ENCODE assay signal across 7 cellular contexts in genomic region chr4:188977232-188977631, GRCh38.
DNase-seq lines count a peak whose midpoint lies in the region; TF ChIP-seq lines count a peak whose summit lies in the region.
"Not testable (repeated sequence)": the region's sequence is repeated elsewhere in the genome, so short reads cannot be mapped to it uniquely, and the experiment has no call there.

No MANE protein-coding gene starts in this region.

- not testable (repeated sequence) for H3K27me3 Mint-ChIP-seq in endodermal cell (ENCODE audit: insufficient read depth); nephron (ENCODE audit: low read depth)

- H3K79me2 ChIP-seq in MM.1S (ENCODE audit: low read length) = not testable (repeated sequence)

- POLR2A ChIA-PET in HEK293 (lab: Yijun Ruan, JAX) = not testable (repeated sequence)

- peaks cover 38% of the 10 kb centered on the region for H3F3A ChIP-seq in MM.1S (ENCODE audit: insufficient read depth, low read length)

- H3K36me3 ChIP-seq in HEK293 (ENCODE audit: control insufficient read depth in 2 of 2, insufficient read depth in 1 of 2, low read length in 2 of 2); MM.1S (replicated peaks; ENCODE audit: insufficient read depth, low read length); endodermal cell (ENCODE audit: control insufficient read depth, insufficient read depth, low read length): not testable (repeated sequence)

- peak overlapping the region; percentile 2; the same call in 1 of the 2 replicates for H3K9ac ChIP-seq in MM.1S (ENCODE audit: low read length)
- not testable (repeated sequence) for H3K9ac ChIP-seq in endodermal cell (ENCODE audit: extremely low read depth, low read length, poor library complexity, severe bottlenecking)

- DNase-seq in MM.1S (peak; percentile 68), NCI-H2029 (lab: John Stamatoyannopoulos, UW) (peak; percentile 56), NCI-H345 (lab: John Stamatoyannopoulos, UW) (peak; percentile 62), RPMI8226 (peak; percentile 75), endodermal cell (peak; percentile 53)

- H2AFZ ChIP-seq in MM.1S (ENCODE audit: low read length) = peak overlapping the region; percentile 4; the same call in 1 of the 2 replicates

- peak overlapping the region; percentile 22 for H3K4me2 ChIP-seq in MM.1S (ENCODE audit: low read depth, low read length)

- 72 to 96% methylated on average over 3 to 6 of the region's 6 CpGs for WGBS in endodermal cell (ENCODE audit: insufficient coverage in 1 of 2, insufficient read length in 1 of 2), 2 experiments

- H3K4me1 Mint-ChIP-seq in endodermal cell = peaks cover 23% of the 10 kb centered on the region
- H3K4me1 Mint-ChIP-seq in nephron = peaks cover 25% of the 10 kb centered on the region

- peak overlapping the region; percentile 34; the same call in 1 of the 2 replicates for H3K27ac ChIP-seq in HEK293 (ENCODE audit: extremely low read depth, low read depth, low read length)
- peak overlapping the region; percentile 92 for H3K27ac ChIP-seq in MM.1S (ENCODE audit: low read length)
- not testable (repeated sequence) for H3K27ac ChIP-seq in endodermal cell (ENCODE audit: low read depth, low read length)

- H3K4me1 ChIP-seq in HEK293 (ENCODE audit: control insufficient read depth, insufficient read depth, low read length) = peaks cover 13% of the 10 kb centered on the region
- H3K4me1 ChIP-seq in MM.1S (ENCODE audit: low read length) = peaks cover 55% of the 10 kb centered on the region
- peaks cover 19% of the 10 kb centered on the region for H3K4me1 ChIP-seq in endodermal cell (ENCODE audit: control insufficient read depth, insufficient read depth, low read length)

- not testable (repeated sequence) for H3K4me3 Mint-ChIP-seq in endodermal cell, nephron

- H3K4me3 ChIP-seq in HEK293 (ENCODE audit: low read depth, low read length); endodermal cell (ENCODE audit: low read length): not testable (repeated sequence)
- H3K4me3 ChIP-seq in MM.1S (ENCODE audit: low read length) = 0 out of 2 replicates have a peak overlapping the region, but pooled peaks have one; percentile 15

- not testable (repeated sequence) for H3K9me3 ChIP-seq in HEK293 (ENCODE audit: control insufficient read depth, insufficient read depth, low read depth, low read length); MM.1S (replicated peaks; ENCODE audit: insufficient read depth, low read length); endodermal cell (ENCODE audit: control insufficient read depth, low read length)

- H3K27me3 ChIP-seq in MM.1S (replicated peaks; ENCODE audit: insufficient read depth, low read length); endodermal cell (ENCODE audit: control insufficient read depth, insufficient read depth, low read length, poor library complexity, severe bottlenecking): not testable (repeated sequence)

- H4K20me1 ChIP-seq in MM.1S (ENCODE audit: insufficient read depth, low read length) = not testable (repeated sequence)

- CTCF ChIA-PET in HEK293 (lab: Yijun Ruan, JAX) = not testable (repeated sequence)

- H3K36me3 Mint-ChIP-seq in endodermal cell (ENCODE audit: low read depth); nephron (ENCODE audit: low read depth): not testable (repeated sequence)

- H3K27ac Mint-ChIP-seq in endodermal cell (peak overlapping the region; percentile 94), nephron (peak overlapping the region; percentile 79 to 91 (median 86))

- H3K9me3 Mint-ChIP-seq in endodermal cell, nephron: not testable (repeated sequence)

- TF ChIP-seq CTCF in HEK293 (tag by site-specific recombination; IDR thresholded peaks at IDR 0.05); MM.1S (IDR thresholded peaks at IDR 0.05; ENCODE audit: low read length); endodermal cell (conservative IDR thresholded peaks at IDR 0.05); nephron (IDR thresholded peaks at IDR 0.05; ENCODE audit: unreplicated experiment in 3 of 3): not testable (repeated sequence)

- not testable (repeated sequence) for H3K9me2 ChIP-seq in MM.1S (replicated peaks; ENCODE audit: insufficient read depth, low read length)
